8 cellular contexts compared by ENCODE assay signal in genomic region chr2:48315847-48316194, GRCh38. TPM values are rescaled to one million over a fixed set of nuclear protein-coding genes. Genes with fewer than 3 reads are reported as not detected.
DNase-seq lines count a peak whose midpoint lies in the region; ATAC-seq lines count a peak whose summit lies in the region.

No MANE protein-coding gene starts in this region.

- H3K27me3 Mint-ChIP-seq in central memory CD8-positive, alpha-beta T cell: no peaks in the 10 kb centered on the region

- DNase-seq in ACHN: peak; percentile 60
- peak; percentile 58 for DNase-seq in HT-29 (ENCODE audit: low spot score)
- DNase-seq in T-helper 22 cell (ENCODE audit: low read depth): peak; percentile 9
- DNase-seq in central memory CD8-positive, alpha-beta T cell (ENCODE audit: low spot score in 2 of 2): no peak
- DNase-seq in midbrain (lab: John Stamatoyannopoulos, UW): peak; percentile 25
- DNase-seq in superior temporal gyrus (ENCODE audit: extremely low spot score): peak; percentile 76
- no peak for DNase-seq in epidermal melanocyte (ENCODE audit: insufficient read length, low spot score)

- in situ Hi-C loops in ACHN (cut with HindIII; ENCODE audit: low pct_ligation_motif_present, low pct_unique_long_range_greater_than_20kb, low sequenced_read_pairs): no loop called here

- peaks cover 19% of the 10 kb centered on the region for H3K36me3 Mint-ChIP-seq in central memory CD8-positive, alpha-beta T cell (ENCODE audit: insufficient read depth)

- peak overlapping the region; percentile 95 for H3K4me3 Mint-ChIP-seq in central memory CD8-positive, alpha-beta T cell

- ATAC-seq in GM18499 (IDR thresholded peaks at IDR 0.05; ENCODE audit: insufficient read depth, unreplicated experiment): peak; percentile 21
- ATAC-seq in central memory CD8-positive, alpha-beta T cell (replicated peaks; ENCODE audit: extremely low read depth, poor library complexity, severe bottlenecking): no peak

- H3K4me1 Mint-ChIP-seq in central memory CD8-positive, alpha-beta T cell: peaks cover 48% of the 10 kb centered on the region

- no peaks in the 10 kb centered on the region for H3K9me3 Mint-ChIP-seq in central memory CD8-positive, alpha-beta T cell

- peak overlapping the region; percentile 97 for H3K27ac Mint-ChIP-seq in central memory CD8-positive, alpha-beta T cell (ENCODE audit: low read depth)

RNA-seq across cellular contexts. Expression of gene FOXN2, which starts 1.3 kb away (rescaled TPM):
- total RNA-seq in HT-29 (2014; rRNA removed; shearing (Covaris generic)): 11.5 and 11.9 TPM in 2 replicates

Comparison
In these comparisons a context has a peak if more than half of its experiments do, and no peak if none do; other contexts are left out.
1. DNase-seq: peak in ACHN (single experiment), HT-29 (single experiment), T-helper 22 cell (single experiment), midbrain (single experiment) and superior temporal gyrus (single experiment); none in central memory CD8-positive, alpha-beta T cell (0 of 2) and epidermal melanocyte (single experiment).